21 cellular contexts compared by ENCODE assay signal in genomic region chr18:65526099-65526498, GRCh38.
DNase-seq lines count a peak whose midpoint lies in the region; ATAC-seq, FAIRE-seq and TF ChIP-seq lines count a peak whose summit lies in the region.
"Had no signal": no experiment of that assay in that cellular context is flagged by ENCODE, and none has a peak within 500 bp of the region (broad histone marks: within the 10 kb centered on the region; RNA-seq: fewer than 3 reads in every experiment).

No MANE protein-coding gene starts in this region.

- H3K4me1 ChIP-seq in HepG2 (ENCODE audit: insufficient read depth, low read length): no peaks in the 10 kb centered on the region
- no peaks in the 10 kb centered on the region for H3K4me1 ChIP-seq in right lobe of liver
- H3K4me1 ChIP-seq: BE2C had no signal

- 0% methylated on average over 1 of the region's 1 CpG for WGBS in HepG2 (ENCODE audit: low lambda C conversion rate)
- WGBS in right lobe of liver (ENCODE audit: insufficient coverage, low coverage, low lambda C conversion rate, missing lambda C conversion rate): 45% methylated on average over 1 of the region's 1 CpG

- H3K36me3 ChIP-seq in HepG2 (replicated peaks in 1 of 2; ENCODE audit: control insufficient read depth in 1 of 2, insufficient read depth in 2 of 2, low read length in 2 of 2): no peaks in the 10 kb centered on the region
- H3K36me3 ChIP-seq in right lobe of liver: no peaks in the 10 kb centered on the region
- H3K36me3 ChIP-seq: BE2C, BLaER1 had no signal

- CTCF ChIA-PET in HepG2 (lab: Yijun Ruan, JAX; ENCODE audit: low intra/inter-chr PET ratio, low total read pairs): no interaction called here

- H3K4me2 ChIP-seq in HepG2 (ENCODE audit: low read depth, low read length): no peak overlapping the region
- H3K4me2 ChIP-seq: BLaER1 had no signal

- TF ChIP-seq CTCF in HepG2 (CRISPR knock-in tag; IDR thresholded peaks at IDR 0.05) (no peak), right lobe of liver (IDR thresholded peaks at IDR 0.05) (no peak), LNCaP clone FGC (IDR thresholded peaks at IDR 0.05; ENCODE audit: control insufficient read depth, extremely low read depth, insufficient read depth) (no peak)

- FAIRE-seq in HepG2 (lab: Jason Lieb, UNC): no peak
- FAIRE-seq in endometrium (lab: Jason Lieb, UNC): peak; percentile 87
- FAIRE-seq: G401.6, GM12891 had no signal

- no peak overlapping the region for H3K9ac ChIP-seq in HepG2 (ENCODE audit: insufficient read depth, low read depth, low read length)
- H3K9ac ChIP-seq: BLaER1 had no signal

- no peaks in the 10 kb centered on the region for H3K9me3 ChIP-seq in HepG2 (ENCODE audit: low read length)
- no peaks in the 10 kb centered on the region for H3K9me3 ChIP-seq in right lobe of liver
- H3K9me3 ChIP-seq: BE2C, BLaER1 had no signal

- no peak for TF ChIP-seq RAD21 in HepG2 (CRISPR knock-in tag; IDR thresholded peaks at IDR 0.05)

- no peaks in the 10 kb centered on the region for H3K79me2 ChIP-seq in HepG2 (ENCODE audit: insufficient read depth, low read length)

- H3K4me3 ChIP-seq in HepG2 (replicated peaks in 1 of 3; ENCODE audit: insufficient read depth in 1 of 3, low read depth in 2 of 3, low read length in 3 of 3) (no peak overlapping the region), right lobe of liver (no peak overlapping the region), LNCaP clone FGC (ENCODE audit: low read depth, low read length) (no peak overlapping the region)
- H3K4me3 ChIP-seq: BLaER1 had no signal

- TF ChIP-seq POLR2A in HepG2 (IDR thresholded peaks at IDR 0.05; ENCODE audit: insufficient read depth in 1 of 2, low read depth in 2 of 2, low read length in 2 of 2) (no peak), right lobe of liver (IDR thresholded peaks at IDR 0.05) (no peak)

- no peak for DNase-seq in HepG2 (ENCODE audit: low spot score)
- no peak for DNase-seq in right lobe of liver
- peak; percentile 75 for DNase-seq in LNCaP clone FGC (ENCODE audit: low read depth)
- DNase-seq: 8988T; ACHN; BE2C; C1 segment of cervical spinal cord; CD4-positive, alpha-beta memory T cell; CD4-positive, CD25-positive, alpha-beta regulatory T cell; CD8-positive, alpha-beta memory T cell; COR-L47; DMS 273 treated with DMSO at 0.1 percent for 48 hours; DMS153; DMS79 treated with DMSO at 0.1 percent for 48 hours; GF-D8 had no signal

- H4K20me1 ChIP-seq in HepG2 (ENCODE audit: insufficient read depth, low read length): no peaks in the 10 kb centered on the region
- H4K20me1 ChIP-seq: BLaER1 had no signal

- no TSS peak for BruUV-seq in HepG2 (replicated peaks; lab: Mats Ljungman, UMichigan)

- POLR2A ChIA-PET in HepG2 (lab: Yijun Ruan, JAX): no interaction called here

- no peak overlapping the region for H2AFZ ChIP-seq in HepG2 (ENCODE audit: low read length)

- ATAC-seq in HepG2 (no peak), right lobe of liver (no peak), GM19035 (IDR thresholded peaks at IDR 0.05; ENCODE audit: unreplicated experiment) (no peak), HG03039 (IDR thresholded peaks at IDR 0.05; ENCODE audit: unreplicated experiment) (no peak)

- H3K27me3 ChIP-seq in HepG2 (ENCODE audit: control insufficient read depth in 1 of 2, insufficient read depth in 2 of 2, low read length in 2 of 2) (no peaks in the 10 kb centered on the region), right lobe of liver (no peaks in the 10 kb centered on the region)
- H3K27me3 ChIP-seq: BE2C, BLaER1 had no signal

- TF ChIP-seq EP300 in HepG2 (IDR thresholded peaks at IDR 0.05; ENCODE audit: low read depth in 2 of 2, low read length in 2 of 2) (no peak), HepG2 (CRISPR knock-in tag; IDR thresholded peaks at IDR 0.05; ENCODE audit: borderline replicate concordance) (no peak)

- intact Hi-C loops in HepG2 (cut with micrococcal nuclease; ENCODE audit: unreplicated experiment) (no loop called here), right lobe of liver (cut with DNase I) (no loop called here)

- in situ Hi-C loops in HepG2 (cut with HindIII; ENCODE audit: extremely low pct_ligation_motif_present, low pct_unique_long_range_greater_than_20kb): no loop called here

- H3K27ac ChIP-seq in HepG2 (ENCODE audit: extremely low read length, insufficient read depth, low read length) (no peak overlapping the region), right lobe of liver (no peak overlapping the region)
- H3K27ac ChIP-seq: BLaER1 had no signal

TF ChIP-seq in HepG2, 621 proteins besides CTCF, POLR2A, EP300 and RAD21:
- TF ChIP-seq RCOR2 (CRISPR knock-in tag; IDR thresholded peaks at IDR 0.05) (no peak), CEBPB (IDR thresholded peaks at IDR 0.05; ENCODE audit: borderline replicate concordance, low read depth, low read length) (peak; percentile 42; the same call in 1 of the 2 replicates)
